Comparison of ENCODE assay signal across 26 cellular contexts in genomic region chr2:39234754-39235153, GRCh38. TPM values are rescaled to one million over a fixed set of nuclear protein-coding genes. Genes with fewer than 3 reads are reported as not detected.
DNase-seq lines count a peak whose midpoint lies in the region; ATAC-seq, FAIRE-seq and TF ChIP-seq lines count a peak whose summit lies in the region.
"Had no signal": no experiment of that assay in that cellular context is flagged by ENCODE, and none has a peak within 500 bp of the region (broad histone marks: within the 10 kb centered on the region; RNA-seq: fewer than 3 reads in every experiment).

No MANE protein-coding gene starts in this region.

- H3K27ac ChIP-seq in epithelial cell of prostate, result no peak overlapping the region
- no peak overlapping the region for H3K27ac ChIP-seq in left lung
- H3K27ac ChIP-seq: SJCRH30, VCaP had no signal

- no peaks in the 10 kb centered on the region for H3K27me3 ChIP-seq in left lung
- H3K27me3 ChIP-seq: MG63, SJCRH30 had no signal

- ATAC-seq in left lung, result peak; percentile 31
- ATAC-seq: mucosa of descending colon; natural killer cell treated with Interleukin-12 subunit alpha and Interleukin-12 subunit beta and Interleukin-15 and Interleukin-18, amount 100 ng/mL, for 72 hours; stimulated activated naive B cell treated with anti-CD40 and anti-IgM and Interleukin-4, amounts not matched to agents 10 μg/mL and 1 μg/mL and 100 μg/mL, for 72 hours had no signal

- intact Hi-C loops in left lung (cut with DNase I), result no loop called here

- no peak for TF ChIP-seq CTCF in NB4 (IDR thresholded peaks at IDR 0.05; ENCODE audit: low read depth, low read length)
- no peak for TF ChIP-seq CTCF in left lung (IDR thresholded peaks at IDR 0.05)

- TF ChIP-seq POLR2A in NB4 (IDR thresholded peaks at IDR 0.05; ENCODE audit: extremely low read depth, insufficient read length), result no peak

- no peaks in the 10 kb centered on the region for H3K36me3 ChIP-seq in left lung
- H3K36me3 ChIP-seq: MG63, SJCRH30 had no signal

- H3K9me3 ChIP-seq in left lung, result no peaks in the 10 kb centered on the region
- H3K9me3 ChIP-seq: MG63, mucosa of descending colon, SJCRH30 had no signal

- DNase-seq in ELR (ENCODE audit: low read depth) (peak; percentile 33), NB4 (ENCODE audit: low read depth) (peak; percentile 50), epithelial cell of prostate (ENCODE audit: low read depth, low spot score) (peak; percentile 39), left lung (no peak), iPS-NIHi7 (ENCODE audit: extremely low spot score) (no peak), NCI-H2029 treated with DMSO at 0.1 percent for 48 hours (lab: John Stamatoyannopoulos, UW) (no peak), HTR-8/SVneo (ENCODE audit: insufficient read length, low spot score) (no peak)
- DNase-seq: activated CD4-positive, alpha-beta T cell treated with anti-CD3 and anti-CD28 coated beads for 4 hours; activated naive CD4-positive, alpha-beta T cell treated with anti-CD3 and anti-CD28 coated beads, Interleukin-2, amount 50 U/mL, for 16 hours; CD4-positive, alpha-beta memory T cell; head of caudate nucleus; KG1; MG63; mucosa of descending colon; NCI-H1436 treated with DMSO at 0.1 percent for 48 hours; RPMI8226; SJCRH30; stimulated activated naive B cell treated with anti-CD40 and anti-IgM and Interleukin-4, amounts not matched to agents 10 μg/mL and 1 μg/mL and 100 μg/mL, for 72 hours; substantia nigra; SW 1271 had no signal

- peaks cover 0 to 4% of the 10 kb centered on the region in 2 donors for H3K4me1 ChIP-seq in left lung
- H3K4me1 ChIP-seq: SJCRH30 had no signal

- no peak overlapping the region for H3K4me3 ChIP-seq in NB4 (ENCODE audit: low read depth, low read length)
- no peak overlapping the region for H3K4me3 ChIP-seq in left lung
- H3K4me3 ChIP-seq: lung, MG63, mucosa of descending colon, SJCRH30 had no signal

- no peak for FAIRE-seq in HTR-8/SVneo (lab: Jason Lieb, UNC)
- FAIRE-seq: endothelial cell of umbilical vein had no signal

RNA-seq across cellular contexts. Expression of gene CDKL4, which starts 9.0 kb away (rescaled TPM):
- under 1 TPM; 0.55 to 0.79 TPM for total RNA-seq in left lung
- total RNA-seq: B cell; natural killer cell treated with Interleukin-12 subunit alpha and Interleukin-12 subunit beta and Interleukin-15 and Interleukin-18, amount 100 ng/mL, for 72 hours; NCI-H460 had no signal

Comparison
In these comparisons a context has a peak if more than half of its experiments do, and no peak if none do; other contexts are left out.
1. DNase-seq: peak in ELR (single experiment), NB4 (single experiment) and epithelial cell of prostate (single experiment); none in left lung (0 of 2), iPS-NIHi7 (single experiment), NCI-H2029 treated with DMSO at 0.1 percent for 48 hours (single experiment) and HTR-8/SVneo (single experiment).